9 cellular contexts compared by ENCODE assay signal in genomic region chr16:48542020-48542473, GRCh38.
DNase-seq lines count a peak whose midpoint lies in the region; ATAC-seq and TF ChIP-seq lines count a peak whose summit lies in the region.
"Had no signal": no experiment of that assay in that cellular context is flagged by ENCODE, and none has a peak within 500 bp of the region (broad histone marks: within the 10 kb centered on the region; RNA-seq: fewer than 3 reads in every experiment).

No MANE protein-coding gene starts in this region.

- WGBS in adrenal gland, 4 donors: 43 to 66% (median 55%) methylated on average over 12 to 15 of the region's 15 CpGs
- 35 to 55% (median 48%) methylated on average over 15 of the region's 15 CpGs for WGBS in heart left ventricle, 4 donors

- H3K27ac ChIP-seq in adrenal gland (peak overlapping the region in 1 of 5 donors; percentile 31), heart left ventricle (peak overlapping the region in 2 of 12 donors; percentile 19 to 47)

- TF ChIP-seq CTCF in adrenal gland (IDR thresholded peaks at IDR 0.05) (peak; percentile 36 to 73 (median 60)), heart left ventricle (IDR thresholded peaks at IDR 0.05) (peak; percentile 34 to 70 (median 58))

- intact Hi-C loops in adrenal gland (cut with DNase I) (loop anchor here (10.0 kb wide), 3 partner anchors 73 to 307 kb away; partner anchors contain the start of gene N4BP1 (in 1 of the 2)), heart left ventricle (cut with DNase I) (loop anchor here (2.0 to 10.0 kb wide), 13 partner anchors 75 to 307 kb away; partner anchors contain the start of genes SIAH1 (in 2 of the 10), ABCC11 (in 1 of the 10) and LONP2 (in 1 of the 10))

- H3K9me3 ChIP-seq in adrenal gland (replicated peaks in 1 of 3): no peaks in the 10 kb centered on the region
- H3K9me3 ChIP-seq in heart left ventricle: no peaks in the 10 kb centered on the region
- H3K9me3 ChIP-seq: BLaER1 treated with 17β-estradiol and CSF1 and Interleukin-3, amounts not matched to agents 10 nM and 100 nM had no signal

- peaks cover 0 to 50% of the 10 kb centered on the region in 2 donors for H3K36me3 ChIP-seq in adrenal gland (replicated peaks in 1 of 2)
- peaks cover 0 to 70% (median 52%) of the 10 kb centered on the region in 9 donors for H3K36me3 ChIP-seq in heart left ventricle

- TF ChIP-seq POLR2A in adrenal gland (IDR thresholded peaks at IDR 0.05) (no peak), heart left ventricle (IDR thresholded peaks at IDR 0.05) (no peak)

- DNase-seq in NCI-H1105 treated with DMSO at 0.1 percent for 48 hours (lab: John Stamatoyannopoulos, UW): peak; percentile 15
- no peak for DNase-seq in NCI-H1105 (lab: John Stamatoyannopoulos, UW)
- DNase-seq in Kasumi-1 (lab: John Stamatoyannopoulos, UW): peak; percentile 67 to 72
- DNase-seq in adrenal gland: peak; percentile 49 to 84 (median 69)
- DNase-seq in heart left ventricle: peak; percentile 46 to 72 (median 62)
- DNase-seq in putamen (ENCODE audit: low spot score): peak; percentile 73
- DNase-seq in stimulated activated CD8-positive, alpha-beta memory T cell treated with anti-CD3 and anti-CD28 coated beads, Interleukin-4, amount 100 ng/mL, for 48 hours: no peak

- no peaks in the 10 kb centered on the region for H3K27me3 ChIP-seq in adrenal gland
- H3K27me3 ChIP-seq in heart left ventricle: no peaks in the 10 kb centered on the region
- H3K27me3 ChIP-seq: BLaER1 treated with 17β-estradiol and CSF1 and Interleukin-3, amounts not matched to agents 10 nM and 100 nM had no signal

- H3K4me3 ChIP-seq in adrenal gland (no peak overlapping the region), heart left ventricle (no peak overlapping the region)
- H3K4me3 ChIP-seq: BLaER1 treated with 17β-estradiol and CSF1 and Interleukin-3, amounts not matched to agents 10 nM and 100 nM had no signal

- H3K4me1 ChIP-seq in adrenal gland (replicated peaks in 1 of 2): peaks cover 0 to 16% of the 10 kb centered on the region in 2 donors
- H3K4me1 ChIP-seq in heart left ventricle: peaks cover 2 to 54% (median 28%) of the 10 kb centered on the region in 12 donors

- ATAC-seq in heart left ventricle (peak; percentile 56 to 77 (median 65)), GM21825 (IDR thresholded peaks at IDR 0.05; ENCODE audit: unreplicated experiment) (no peak)

Comparison
In these comparisons a context has a peak if more than half of its experiments do, and no peak if none do; other contexts are left out.
1. DNase-seq: peak in NCI-H1105 treated with DMSO at 0.1 percent for 48 hours (single experiment), Kasumi-1 (2 of 2), adrenal gland (7 of 7), heart left ventricle (5 of 5) and putamen (single experiment); none in NCI-H1105 (single experiment) and stimulated activated CD8-positive, alpha-beta memory T cell treated with anti-CD3 and anti-CD28 coated beads, Interleukin-4, amount 100 ng/mL, for 48 hours (single experiment).